Comparison of ENCODE assay signal across 16 cellular contexts in genomic region chr1:205766038-205766437, GRCh38. TPM values are rescaled to one million over a fixed set of nuclear protein-coding genes. Genes with fewer than 3 reads are reported as not detected.
DNase-seq lines count a peak whose midpoint lies in the region; ATAC-seq and TF ChIP-seq lines count a peak whose summit lies in the region.
"Had no signal": no experiment of that assay in that cellular context is flagged by ENCODE, and none has a peak within 500 bp of the region (broad histone marks: within the 10 kb centered on the region; RNA-seq: fewer than 3 reads in every experiment).

No MANE protein-coding gene starts in this region.

- peak; percentile 51 for ATAC-seq in stimulated activated effector memory CD8-positive, alpha-beta T cell treated with anti-CD3 and anti-CD28 coated beads, Interleukin-12 subunit alpha, Interleukin-12 subunit beta, amount 100 ng/mL, for 72 hours
- ATAC-seq: upper lobe of right lung had no signal

- CTCF ChIA-PET in activated CD4-positive, alpha-beta T cell treated with anti-CD3 and anti-CD28 coated beads, Interleukin-2, amount 10 ng/mL, durations not matched to agents 7 days and 5 days (lab: Charles Lee) = interaction anchor here (1.2 kb wide), 1 partner anchor 54 kb away, joined by 3 read pairs; no protein-coding TSS in a partner anchor
- CTCF ChIA-PET in RWPE1 (lab: Yijun Ruan, JAX) = interaction anchor here (0.6 to 1.6 kb wide), 3 partner anchors 16 to 267 kb away, joined by 3 to 7 read pairs (median 3); no protein-coding TSS in a partner anchor

- peaks cover 23% of the 10 kb centered on the region for H3K4me1 Mint-ChIP-seq in activated CD4-positive, alpha-beta T cell treated with anti-CD3 and anti-CD28 coated beads, Interleukin-2, amount 10 ng/mL, durations not matched to agents 7 days and 5 days
- peaks cover 7% of the 10 kb centered on the region for H3K4me1 Mint-ChIP-seq in stimulated activated effector memory CD8-positive, alpha-beta T cell treated with anti-CD3 and anti-CD28 coated beads, Interleukin-12 subunit alpha, Interleukin-12 subunit beta, amount 100 ng/mL, for 72 hours
- H3K4me1 Mint-ChIP-seq: nephron progenitor cell had no signal

- no peaks in the 10 kb centered on the region for H3K27me3 Mint-ChIP-seq in activated CD4-positive, alpha-beta T cell treated with anti-CD3 and anti-CD28 coated beads, Interleukin-2, amount 10 ng/mL, durations not matched to agents 7 days and 5 days

- peak overlapping the region; percentile 38; the same call in 1 of the 2 replicates for H3K27ac ChIP-seq in RWPE1
- H3K27ac ChIP-seq: SK-N-MC, upper lobe of right lung had no signal

- H3K27ac Mint-ChIP-seq in activated CD4-positive, alpha-beta T cell treated with anti-CD3 and anti-CD28 coated beads, Interleukin-2, amount 10 ng/mL, durations not matched to agents 7 days and 5 days = peak overlapping the region; percentile 46
- H3K27ac Mint-ChIP-seq in stimulated activated effector memory CD8-positive, alpha-beta T cell treated with anti-CD3 and anti-CD28 coated beads, Interleukin-12 subunit alpha, Interleukin-12 subunit beta, amount 100 ng/mL, for 72 hours = peak overlapping the region; percentile 91
- H3K27ac Mint-ChIP-seq: nephron progenitor cell had no signal

- no peak for DNase-seq in activated CD4-positive, alpha-beta T cell treated with anti-CD3 and anti-CD28 coated beads, Interleukin-2, amount 10 ng/mL, durations not matched to agents 7 days and 5 days
- no peak for DNase-seq in activated CD4-positive, alpha-beta T cell treated with anti-CD3 and anti-CD28 coated beads, Interleukin-2, amount 50 U/mL, for 48 hours
- DNase-seq in RWPE1 (ENCODE audit: low spot score) = peak; percentile 70
- DNase-seq in dermis blood vessel endothelial cell = peak; percentile 47
- DNase-seq in stimulated activated effector memory CD8-positive, alpha-beta T cell treated with anti-CD3 and anti-CD28 coated beads, Interleukin-12 subunit alpha, Interleukin-12 subunit beta, amount 100 ng/mL, for 72 hours (ENCODE audit: low spot score in 2 of 2) = no peak
- DNase-seq in NOMO-1 treated with dmso at 0.1 percent for 144 hours (lab: John Stamatoyannopoulos, UW; ENCODE audit: unreplicated experiment) = no peak
- DNase-seq in NAMALWA (ENCODE audit: low spot score) = no peak
- no peak for DNase-seq in NCI-H1105 (lab: John Stamatoyannopoulos, UW)
- DNase-seq: amniotic stem cell; cortex of kidney; NCI-H1092; nephron progenitor cell; stimulated activated CD4-positive, alpha-beta T cell treated with anti-CD3 and anti-CD28 coated beads, Interleukin-1b, Interleukin-23, amount 100 ng/mL, for 48 hours; stimulated activated CD8-positive, alpha-beta memory T cell treated with anti-CD3 and anti-CD28 coated beads, Interleukin-4, amount 100 ng/mL, for 48 hours; upper lobe of right lung had no signal

- POLR2A ChIA-PET in activated CD4-positive, alpha-beta T cell treated with anti-CD3 and anti-CD28 coated beads, Interleukin-2, amount 10 ng/mL, durations not matched to agents 7 days and 5 days (lab: Charles Lee) = no interaction called here
- POLR2A ChIA-PET in RWPE1 (lab: Yijun Ruan, JAX; ENCODE audit: low non-redundant PET) = interaction anchor here (1.0 kb wide), 1 partner anchor 19 kb away, joined by 3 read pairs; no protein-coding TSS in a partner anchor

- H3K4me3 Mint-ChIP-seq in activated CD4-positive, alpha-beta T cell treated with anti-CD3 and anti-CD28 coated beads, Interleukin-2, amount 10 ng/mL, durations not matched to agents 7 days and 5 days = no peak overlapping the region
- H3K4me3 Mint-ChIP-seq in stimulated activated effector memory CD8-positive, alpha-beta T cell treated with anti-CD3 and anti-CD28 coated beads, Interleukin-12 subunit alpha, Interleukin-12 subunit beta, amount 100 ng/mL, for 72 hours = no peak overlapping the region
- H3K4me3 Mint-ChIP-seq: nephron progenitor cell had no signal

- H3K9me3 Mint-ChIP-seq in activated CD4-positive, alpha-beta T cell treated with anti-CD3 and anti-CD28 coated beads, Interleukin-2, amount 10 ng/mL, durations not matched to agents 7 days and 5 days = no peaks in the 10 kb centered on the region
- no peaks in the 10 kb centered on the region for H3K9me3 Mint-ChIP-seq in stimulated activated effector memory CD8-positive, alpha-beta T cell treated with anti-CD3 and anti-CD28 coated beads, Interleukin-12 subunit alpha, Interleukin-12 subunit beta, amount 100 ng/mL, for 72 hours
- H3K9me3 Mint-ChIP-seq: nephron progenitor cell had no signal

- TF ChIP-seq CTCF in RWPE1 (conservative IDR thresholded peaks at IDR 0.05; ENCODE audit: low read depth) = no peak

- H3K36me3 Mint-ChIP-seq in activated CD4-positive, alpha-beta T cell treated with anti-CD3 and anti-CD28 coated beads, Interleukin-2, amount 10 ng/mL, durations not matched to agents 7 days and 5 days (ENCODE audit: low read depth) = peaks cover 39% of the 10 kb centered on the region
- H3K36me3 Mint-ChIP-seq in stimulated activated effector memory CD8-positive, alpha-beta T cell treated with anti-CD3 and anti-CD28 coated beads, Interleukin-12 subunit alpha, Interleukin-12 subunit beta, amount 100 ng/mL, for 72 hours = peaks cover 54% of the 10 kb centered on the region

RNA-seq across cellular contexts. Expression of gene RAB29, which starts 9.2 kb away (rescaled TPM):
- 10 to 100 TPM; 51.7 to 54.6 TPM for total RNA-seq in activated CD4-positive, alpha-beta T cell treated with anti-CD3 and anti-CD28 coated beads, Interleukin-2, amount 10 ng/mL, durations not matched to agents 7 days and 5 days
- 28.2 and 29.6 TPM in 2 replicates for total RNA-seq in dermis blood vessel endothelial cell

RNA-seq across cellular contexts. Expression of gene NUCKS1, which starts 16.1 kb away (rescaled TPM):
- 100 to 1,000 TPM; 218 TPM for total RNA-seq in activated CD4-positive, alpha-beta T cell treated with anti-CD3 and anti-CD28 coated beads, Interleukin-2, amount 10 ng/mL, durations not matched to agents 7 days and 5 days
- total RNA-seq in dermis blood vessel endothelial cell = 86.8 and 160 TPM in 2 replicates

RNA-seq across cellular contexts. Expression of gene SLC41A1, which starts 47.0 kb away (rescaled TPM):
- total RNA-seq in activated CD4-positive, alpha-beta T cell treated with anti-CD3 and anti-CD28 coated beads, Interleukin-2, amount 10 ng/mL, durations not matched to agents 7 days and 5 days = 10 to 100 TPM; 10.8 to 12.2 TPM
- 22.8 and 30.7 TPM in 2 replicates for total RNA-seq in dermis blood vessel endothelial cell

Comparison
In these comparisons a context has a peak if more than half of its experiments do, and no peak if none do; other contexts are left out.
1. DNase-seq: peak in RWPE1 (single experiment) and dermis blood vessel endothelial cell (single experiment); none in activated CD4-positive, alpha-beta T cell treated with anti-CD3 and anti-CD28 coated beads, Interleukin-2, amount 10 ng/mL, durations not matched to agents 7 days and 5 days (single experiment), activated CD4-positive, alpha-beta T cell treated with anti-CD3 and anti-CD28 coated beads, Interleukin-2, amount 50 U/mL, for 48 hours (0 of 2), stimulated activated effector memory CD8-positive, alpha-beta T cell treated with anti-CD3 and anti-CD28 coated beads, Interleukin-12 subunit alpha, Interleukin-12 subunit beta, amount 100 ng/mL, for 72 hours (0 of 2), NOMO-1 treated with dmso at 0.1 percent for 144 hours (single experiment), NAMALWA (single experiment) and NCI-H1105 (single experiment).